In the genomic region with DNA sequence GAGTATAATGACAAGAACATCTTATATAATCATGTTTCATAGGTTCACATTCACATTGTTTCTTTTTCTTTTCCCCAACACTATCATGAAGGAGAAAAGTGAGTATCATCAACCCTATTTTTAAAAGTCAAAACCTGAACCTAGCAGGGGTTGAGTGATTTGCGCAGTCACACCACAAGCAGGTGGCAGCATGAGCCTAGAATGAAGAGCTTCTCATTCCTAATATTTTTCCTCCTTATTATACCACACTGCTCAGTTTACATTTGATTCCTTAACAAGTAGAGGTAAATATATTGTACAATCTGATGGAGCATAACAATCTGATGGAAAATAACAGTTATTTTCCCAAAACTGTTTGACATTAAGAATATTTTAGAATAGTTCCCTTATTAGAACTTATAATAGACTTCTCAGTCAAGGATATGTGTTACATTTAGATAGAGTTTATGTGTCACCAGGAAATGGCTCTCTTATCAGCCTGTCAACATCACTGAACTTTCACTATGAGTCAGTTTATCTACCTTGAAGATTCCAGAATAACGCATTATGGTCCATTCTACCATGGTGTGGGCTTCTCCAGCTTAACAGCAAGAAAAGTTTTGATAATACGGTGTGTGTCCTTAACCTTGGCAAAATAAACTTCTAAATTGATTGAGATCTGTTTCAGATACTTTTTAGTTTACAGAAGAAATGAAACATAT, we compare ENCODE assay signal across 18 cellular contexts.
DNase-seq lines count a peak whose midpoint lies in the region; ATAC-seq, FAIRE-seq and TF ChIP-seq lines count a peak whose summit lies in the region.
"Had no signal": no experiment of that assay in that cellular context is flagged by ENCODE, and none has a peak within 500 bp of the region (broad histone marks: within the 10 kb centered on the region; RNA-seq: fewer than 3 reads in every experiment).

No MANE protein-coding gene starts in this region.

- H3K79me2 ChIP-seq in endothelial cell of umbilical vein (ENCODE audit: control insufficient read depth, insufficient read depth, low read length), result no peaks in the 10 kb centered on the region

- peaks cover 14% of the 10 kb centered on the region for H3K4me1 ChIP-seq in CD4-positive, CD25-positive, alpha-beta regulatory T cell (ENCODE audit: control insufficient read depth, insufficient read depth, low read length, poor library complexity, severe bottlenecking)
- peaks cover 42% of the 10 kb centered on the region for H3K4me1 ChIP-seq in endothelial cell of umbilical vein (ENCODE audit: control insufficient read depth, extremely low read depth, insufficient read depth, low read length)
- H3K4me1 ChIP-seq: foreskin keratinocyte, SJSA1, spleen had no signal

- CTCF ChIA-PET in endothelial cell of umbilical vein (lab: Charles Lee), result interaction anchor here (0.9 to 1.4 kb wide), 5 partner anchors 18 to 411 kb away, joined by 4 to 7 read pairs (median 4); no protein-coding TSS in a partner anchor

- H3K4me3 ChIP-seq in CD4-positive, CD25-positive, alpha-beta regulatory T cell (ENCODE audit: low read depth, low read length), result peak overlapping the region; percentile 58
- no peak overlapping the region for H3K4me3 ChIP-seq in endothelial cell of umbilical vein (replicated peaks in 1 of 3; ENCODE audit: insufficient read depth in 1 of 3, low read depth in 1 of 3, low read length in 3 of 3)
- H3K4me3 ChIP-seq: ovary, SJSA1, spleen had no signal

- intact Hi-C loops in endothelial cell of umbilical vein (cut with micrococcal nuclease), result no loop called here

- H3K36me3 Mint-ChIP-seq in CD4-positive, CD25-positive, alpha-beta regulatory T cell, result peaks cover 23% of the 10 kb centered on the region
- peaks cover 12% of the 10 kb centered on the region for H3K36me3 Mint-ChIP-seq in T-helper 2 cell treated with Interferon-gamma antibody and Interleukin-4, amounts not matched to agents 5 μg/mL and 100 μg/mL, for 36 hours (ENCODE audit: low read depth)
- H3K36me3 Mint-ChIP-seq: mesothelial cell of epicardium, WTC11 had no signal

- no peaks in the 10 kb centered on the region for H3K27me3 Mint-ChIP-seq in CD4-positive, CD25-positive, alpha-beta regulatory T cell
- H3K27me3 Mint-ChIP-seq in T-helper 2 cell treated with Interferon-gamma antibody and Interleukin-4, amounts not matched to agents 5 μg/mL and 100 μg/mL, for 36 hours (ENCODE audit: low read depth), result no peaks in the 10 kb centered on the region
- H3K27me3 Mint-ChIP-seq: CD4-positive, alpha-beta T cell had no signal

- peak in 1 of 3 donors; percentile 79 for DNase-seq in CD4-positive, CD25-positive, alpha-beta regulatory T cell
- peak; percentile 20 for DNase-seq in T-helper 2 cell treated with Interferon-gamma antibody and Interleukin-4, amounts not matched to agents 5 μg/mL and 100 μg/mL, for 36 hours (ENCODE audit: low spot score)
- peak; percentile 85 for DNase-seq in endothelial cell of umbilical vein (ENCODE audit: low read depth, low spot score)
- DNase-seq in HuH-7.5 (ENCODE audit: low spot score), result no peak
- no peak for DNase-seq in NCI-H446 treated with DMSO at 0.1 percent for 48 hours (lab: John Stamatoyannopoulos, UW)
- no peak for DNase-seq in NCI-H2227 treated with DMSO at 0.1 percent for 48 hours (lab: John Stamatoyannopoulos, UW)
- DNase-seq: CD4-positive, alpha-beta T cell; effector CD8-positive, alpha-beta T cell; MM.1S; ovary; spleen had no signal

- dilution Hi-C loops in endothelial cell of umbilical vein (cut with MboI; ENCODE audit: extremely low pct_ligation_motif_present, low sequenced_read_pairs), result no loop called here

- no peak overlapping the region for H3K27ac ChIP-seq in CD4-positive, CD25-positive, alpha-beta regulatory T cell (ENCODE audit: insufficient read depth, low read length, poor library complexity, severe bottlenecking)
- H3K27ac ChIP-seq in endothelial cell of umbilical vein (ENCODE audit: insufficient read depth, low read depth, low read length), result peak overlapping the region; percentile 64
- H3K27ac ChIP-seq: foreskin keratinocyte, ovary, SJSA1, spleen had no signal

- no peak overlapping the region for H2AFZ ChIP-seq in endothelial cell of umbilical vein (ENCODE audit: low read depth, low read length)

- peaks cover 1% of the 10 kb centered on the region for H3K27me3 ChIP-seq in CD4-positive, CD25-positive, alpha-beta regulatory T cell (ENCODE audit: control insufficient read depth, insufficient read depth, low read length)
- no peaks in the 10 kb centered on the region for H3K27me3 ChIP-seq in endothelial cell of umbilical vein (ENCODE audit: control insufficient read depth in 2 of 2, insufficient read depth in 2 of 2, low read length in 2 of 2)
- H3K27me3 ChIP-seq: foreskin keratinocyte, ovary, SJSA1, spleen had no signal

- no peaks in the 10 kb centered on the region for H3K9me1 ChIP-seq in endothelial cell of umbilical vein (replicated peaks; ENCODE audit: control insufficient read depth, extremely low read depth, insufficient read depth, low read length)

- H3K27ac Mint-ChIP-seq in CD4-positive, CD25-positive, alpha-beta regulatory T cell, result peak overlapping the region; percentile 26 to 90 (median 78)
- peak overlapping the region; percentile 83 for H3K27ac Mint-ChIP-seq in T-helper 2 cell treated with Interferon-gamma antibody and Interleukin-4, amounts not matched to agents 5 μg/mL and 100 μg/mL, for 36 hours
- H3K27ac Mint-ChIP-seq: CD4-positive, alpha-beta T cell; mesothelial cell of epicardium; WTC11 had no signal

- peak in 1 of 2 donors; percentile 1 for TF ChIP-seq CTCF in endothelial cell of umbilical vein (IDR thresholded peaks at IDR 0.05; ENCODE audit: extremely low read depth in 1 of 2, insufficient read depth in 1 of 2, low read depth in 1 of 2, low read length in 2 of 2)

- no peak overlapping the region for H3K9ac ChIP-seq in endothelial cell of umbilical vein (replicated peaks; ENCODE audit: extremely low read depth, insufficient read depth, low read length)

- POLR2A ChIA-PET in endothelial cell of umbilical vein (lab: Charles Lee), result no interaction called here

- H3K9me3 ChIP-seq in CD4-positive, CD25-positive, alpha-beta regulatory T cell (ENCODE audit: control insufficient read depth in 2 of 2, low read length in 2 of 2), result no peaks in the 10 kb centered on the region
- H3K9me3 ChIP-seq in endothelial cell of umbilical vein (replicated peaks; ENCODE audit: control insufficient read depth, insufficient read depth, low read length), result no peaks in the 10 kb centered on the region
- H3K9me3 ChIP-seq: ovary, SJSA1, spleen had no signal

- H4K20me1 ChIP-seq in endothelial cell of umbilical vein (replicated peaks; ENCODE audit: control insufficient read depth, extremely low read depth, insufficient read depth, low read length), result no peaks in the 10 kb centered on the region

- H3K4me1 Mint-ChIP-seq in CD4-positive, CD25-positive, alpha-beta regulatory T cell, result peaks cover 12 to 20% (median 18%) of the 10 kb centered on the region in 4 donors
- H3K4me1 Mint-ChIP-seq in T-helper 2 cell treated with Interferon-gamma antibody and Interleukin-4, amounts not matched to agents 5 μg/mL and 100 μg/mL, for 36 hours (ENCODE audit: low read depth), result peaks cover 37% of the 10 kb centered on the region

- no peaks in the 10 kb centered on the region for H3K36me3 ChIP-seq in CD4-positive, CD25-positive, alpha-beta regulatory T cell (ENCODE audit: control insufficient read depth, insufficient read depth, low read length)
- no peaks in the 10 kb centered on the region for H3K36me3 ChIP-seq in endothelial cell of umbilical vein (ENCODE audit: control insufficient read depth in 2 of 2, extremely low read depth in 1 of 2, insufficient read depth in 2 of 2, low read length in 2 of 2)
- H3K36me3 ChIP-seq: ovary, SJSA1, spleen had no signal

- no peak for TF ChIP-seq POLR2A in endothelial cell of umbilical vein (IDR thresholded peaks at IDR 0.05; ENCODE audit: low read depth, low read length)

- peak overlapping the region; percentile 64 for H3K4me2 ChIP-seq in endothelial cell of umbilical vein (ENCODE audit: insufficient read depth, low read length)

- peak; percentile 61 to 90 for ATAC-seq in CD4-positive, CD25-positive, alpha-beta regulatory T cell (ENCODE audit: low read depth in 2 of 2)
- ATAC-seq in GM18511 (IDR thresholded peaks at IDR 0.05; ENCODE audit: unreplicated experiment), result peak; percentile 75
- no peak for ATAC-seq in GM21529 (IDR thresholded peaks at IDR 0.05; ENCODE audit: unreplicated experiment)
- ATAC-seq: WTC11 had no signal

- H3K4me3 Mint-ChIP-seq in CD4-positive, CD25-positive, alpha-beta regulatory T cell, result peak overlapping the region in 2 of 4 donors; percentile 1 to 72
- peak overlapping the region; percentile 80 for H3K4me3 Mint-ChIP-seq in T-helper 2 cell treated with Interferon-gamma antibody and Interleukin-4, amounts not matched to agents 5 μg/mL and 100 μg/mL, for 36 hours
- H3K4me3 Mint-ChIP-seq: CD4-positive, alpha-beta T cell; mesothelial cell of epicardium; WTC11 had no signal

- FAIRE-seq in endothelial cell of umbilical vein (lab: Jason Lieb, UNC), result peak; percentile 81

- BruUV-seq in endothelial cell of umbilical vein (replicated peaks; lab: Mats Ljungman, UMichigan), result no TSS peak

- no peaks in the 10 kb centered on the region for H3K9me3 Mint-ChIP-seq in CD4-positive, CD25-positive, alpha-beta regulatory T cell
- H3K9me3 Mint-ChIP-seq in T-helper 2 cell treated with Interferon-gamma antibody and Interleukin-4, amounts not matched to agents 5 μg/mL and 100 μg/mL, for 36 hours, result peaks cover 8% of the 10 kb centered on the region
- H3K9me3 Mint-ChIP-seq: CD4-positive, alpha-beta T cell; immature natural killer cell; mesothelial cell of epicardium; WTC11 had no signal

TF ChIP-seq in endothelial cell of umbilical vein, 7 proteins besides CTCF, POLR2A, EP300 and RAD21:
- TF ChIP-seq POLR2AphosphoS5 (IDR thresholded peaks at IDR 0.05; ENCODE audit: insufficient read depth, low read depth, low read length) (peak; percentile 39), FOS (IDR thresholded peaks at IDR 0.05; ENCODE audit: borderline replicate concordance, insufficient read depth, low read length) (peak; percentile 84), GATA2 (IDR thresholded peaks at IDR 0.05; ENCODE audit: insufficient read depth, insufficient read length, low read depth, low read length) (peak; percentile 94), EZH2 (IDR thresholded peaks at IDR 0.05; ENCODE audit: borderline replicate concordance, low read depth, low read length, severe bottlenecking) (no peak), MYC (IDR thresholded peaks at IDR 0.05; ENCODE audit: low read depth, low read length) (no peak), JUN (IDR thresholded peaks at IDR 0.05; ENCODE audit: borderline replicate concordance, insufficient read depth, insufficient read length, low read depth) (peak; percentile 83)
- TF ChIP-seq, protein P1, sequence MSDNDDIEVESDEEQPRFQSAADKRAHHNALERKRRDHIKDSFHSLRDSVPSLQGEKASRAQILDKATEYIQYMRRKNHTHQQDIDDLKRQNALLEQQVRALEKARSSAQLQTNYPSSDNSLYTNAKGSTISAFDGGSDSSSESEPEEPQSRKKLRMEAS (IDR thresholded peaks at IDR 0.05; ENCODE audit: insufficient read depth, insufficient read length), result no peak
TF ChIP-seq in endothelial cell of umbilical vein: peak in this region for 4.

Comparison
In these comparisons a context has a peak if more than half of its experiments do, and no peak if none do; other contexts are left out.
1. DNase-seq: peak in T-helper 2 cell treated with Interferon-gamma antibody and Interleukin-4, amounts not matched to agents 5 μg/mL and 100 μg/mL, for 36 hours (single experiment) and endothelial cell of umbilical vein (single experiment); none in HuH-7.5 (single experiment), NCI-H446 treated with DMSO at 0.1 percent for 48 hours (single experiment) and NCI-H2227 treated with DMSO at 0.1 percent for 48 hours (single experiment).